Comparison of ENCODE assay signal across 12 cellular contexts in genomic region chr3:70096376-70097055, GRCh38.
DNase-seq lines count a peak whose midpoint lies in the region; ATAC-seq, FAIRE-seq and TF ChIP-seq lines count a peak whose summit lies in the region.
"Had no signal": no experiment of that assay in that cellular context is flagged by ENCODE, and none has a peak within 500 bp of the region (broad histone marks: within the 10 kb centered on the region; RNA-seq: fewer than 3 reads in every experiment).

No MANE protein-coding gene starts in this region.

- ATAC-seq in HG02623 (IDR thresholded peaks at IDR 0.05; ENCODE audit: unreplicated experiment) (peak; percentile 93), HG03460 (IDR thresholded peaks at IDR 0.05; ENCODE audit: unreplicated experiment) (peak; percentile 93), heart right ventricle (no peak), pancreas (no peak)

- H3K36me3 ChIP-seq in heart right ventricle: no peaks in the 10 kb centered on the region
- no peaks in the 10 kb centered on the region for H3K36me3 ChIP-seq in pancreas

- WGBS in heart right ventricle, 2 donors: 88 to 90% methylated on average over 5 of the region's 5 CpGs
- WGBS in pancreas, 2 donors: 93 to 99% methylated on average over 5 of the region's 5 CpGs

- H3K4me3 ChIP-seq in heart right ventricle (no peak overlapping the region), pancreas (no peak overlapping the region)

- H3K4me1 ChIP-seq in heart right ventricle (no peaks in the 10 kb centered on the region), pancreas (no peaks in the 10 kb centered on the region)

- FAIRE-seq in GM12891 (lab: Jason Lieb, UNC) (peak; percentile 67), pancreas (lab: Jason Lieb, UNC) (no peak)
- FAIRE-seq: bronchial epithelial cell, G401.6 had no signal

- TF ChIP-seq CTCF in heart right ventricle (IDR thresholded peaks at IDR 0.05) (no peak), pancreas (IDR thresholded peaks at IDR 0.05) (no peak)

- H3K27ac ChIP-seq in heart right ventricle (no peak overlapping the region), pancreas (no peak overlapping the region)
- H3K27ac ChIP-seq: HL-60 had no signal

- intact Hi-C loops in heart right ventricle (cut with DNase I): loop anchor here in 4 of 10 donors (10.0 kb wide), 2 partner anchors 248 to 258 kb away; no protein-coding TSS in a partner anchor
- intact Hi-C loops in pancreas (cut with DNase I): loop anchor here in 1 of 3 donors (10.0 kb wide), 1 partner anchor 268 kb away; no protein-coding TSS in a partner anchor

- TF ChIP-seq POLR2A in GM12891 (IDR thresholded peaks at IDR 0.05; ENCODE audit: low read depth, low read length): no peak

- H3K27me3 ChIP-seq in heart right ventricle (no peaks in the 10 kb centered on the region), pancreas (no peaks in the 10 kb centered on the region)

- H3K9me3 ChIP-seq in heart right ventricle: no peaks in the 10 kb centered on the region
- H3K9me3 ChIP-seq in pancreas: no peaks in the 10 kb centered on the region

- no peak for DNase-seq in GM12891 (ENCODE audit: insufficient read length, low spot score)
- DNase-seq in GM19240 (ENCODE audit: insufficient read length, low spot score): peak; percentile 1
- no peak for DNase-seq in retina
- DNase-seq in NCI-H1105 (lab: John Stamatoyannopoulos, UW): no peak
- DNase-seq in heart right ventricle: no peak
- no peak for DNase-seq in pancreas
- DNase-seq: NCI-H1048 had no signal

TF ChIP-seq in GM12891, 5 proteins besides CTCF, POLR2A, EP300 and RAD21:
- no peak for TF ChIP-seq SPI1 (IDR thresholded peaks at IDR 0.05; ENCODE audit: low read depth, low read length)
- TF ChIP-seq PAX5 (IDR thresholded peaks at IDR 0.05; ENCODE audit: insufficient read depth, low read length, severe bottlenecking): no peak
- TF ChIP-seq POU2F2 (IDR thresholded peaks at IDR 0.05; ENCODE audit: low read depth, low read length): no peak
- TF ChIP-seq POLR2AphosphoS5 (IDR thresholded peaks at IDR 0.05; ENCODE audit: low read depth, low read length): no peak

Comparison
In these comparisons a context has a peak if more than half of its experiments do, and no peak if none do; other contexts are left out.
1. ATAC-seq: peak in HG02623 (single experiment) and HG03460 (single experiment); none in heart right ventricle (0 of 8) and pancreas (0 of 4).